Comparison of ENCODE assay signal across 24 cellular contexts in the genomic region with DNA sequence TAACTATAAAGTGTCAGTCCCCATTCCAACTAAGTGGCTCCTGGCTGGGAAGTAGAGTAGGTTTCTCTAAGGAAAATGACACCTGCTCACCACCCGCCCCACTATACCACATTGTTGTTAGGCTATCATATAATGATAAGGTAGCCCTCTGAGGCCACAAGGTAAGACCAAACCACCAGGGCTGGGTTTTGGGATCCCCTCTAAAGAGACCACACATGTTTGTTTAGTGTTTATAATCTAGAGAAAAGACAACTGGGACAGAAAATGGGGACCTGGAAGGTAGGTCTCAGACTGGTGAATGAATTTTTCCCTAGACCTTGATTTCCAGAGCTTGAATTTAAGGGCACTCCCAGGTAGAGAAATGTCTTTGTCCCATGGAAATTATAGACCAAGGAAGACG.
"Had no signal": no experiment of that assay in that cellular context is flagged by ENCODE, and none has a peak within 500 bp of the region (broad histone marks: within the 10 kb centered on the region; RNA-seq: fewer than 3 reads in every experiment).

No MANE protein-coding gene starts in this region.

- H3K27ac Mint-ChIP-seq: activated CD4-positive, alpha-beta T cell treated with anti-CD3 and anti-CD28 coated beads, Interleukin-2, amount 10 ng/mL, durations not matched to agents 24 days and 14 days; dendritic cell treated with granulocyte-macrophage colony-stimulating factor and Interleukin-4, amounts not matched to agents 40 ng/mL and 50 ng/mL, for 4 days had no signal

- H3K4me1 ChIP-seq: body of pancreas, left lung, pancreas had no signal

- H3K27me3 ChIP-seq: body of pancreas, cardiac muscle cell, heart right ventricle, left lung, pancreas, right atrium auricular region, tibial artery had no signal

- H3K9me3 Mint-ChIP-seq: activated CD4-positive, alpha-beta T cell treated with anti-CD3 and anti-CD28 coated beads, Interleukin-2, amount 10 ng/mL, durations not matched to agents 24 days and 14 days; activated naive CD4-positive, alpha-beta T cell treated with anti-CD3 and anti-CD28 coated beads, Interleukin-2, amount 50 U/mL, for 24 hours; dendritic cell treated with granulocyte-macrophage colony-stimulating factor and Interleukin-4, amounts not matched to agents 40 ng/mL and 50 ng/mL, for 4 days; immature natural killer cell; naive thymus-derived CD8-positive, alpha-beta T cell; stimulated activated naive CD8-positive, alpha-beta T cell treated with anti-CD3 and anti-CD28 coated beads, Interleukin-15, amount 100 ng/mL, for 72 hours had no signal

- H3K4me3 ChIP-seq: body of pancreas, cardiac muscle cell, heart right ventricle, left lung, lung, pancreas, psoas muscle, right atrium auricular region, tibial artery had no signal

- H3K27me3 Mint-ChIP-seq: activated CD4-positive, alpha-beta T cell treated with anti-CD3 and anti-CD28 coated beads, Interleukin-2, amount 10 ng/mL, durations not matched to agents 24 days and 14 days; activated naive CD4-positive, alpha-beta T cell treated with anti-CD3 and anti-CD28 coated beads, Interleukin-2, amount 50 U/mL, for 24 hours; dendritic cell treated with granulocyte-macrophage colony-stimulating factor and Interleukin-4, amounts not matched to agents 40 ng/mL and 50 ng/mL, for 4 days; naive thymus-derived CD8-positive, alpha-beta T cell; stimulated activated naive CD8-positive, alpha-beta T cell treated with anti-CD3 and anti-CD28 coated beads, Interleukin-15, amount 100 ng/mL, for 72 hours had no signal

- H3K9me3 ChIP-seq: body of pancreas, heart right ventricle, left lung, pancreas, psoas muscle, right atrium auricular region, tibial artery had no signal

- DNase-seq: activated CD4-positive, alpha-beta T cell treated with anti-CD3 and anti-CD28 coated beads, Interleukin-2, amount 10 ng/mL, durations not matched to agents 24 days and 14 days; activated effector memory CD4-positive, alpha-beta T cell treated with anti-CD3 and anti-CD28 coated beads, Interleukin-2, amount 50 U/mL, for 16 hours; activated T-cell treated with anti-CD3 and anti-CD28 coated beads, Interleukin-2, amount 50 U/mL, for 48 hours; anterior cingulate cortex; body of pancreas; effector CD4-positive, alpha-beta T cell; erythroblast; foreskin fibroblast; heart right ventricle; immature natural killer cell; left lung; naive thymus-derived CD8-positive, alpha-beta T cell; pancreas; psoas muscle; stimulated activated CD4-positive, alpha-beta T cell treated with anti-CD3 and anti-CD28 coated beads, Interleukin-12 subunit alpha, Interleukin-12 subunit beta, amount 100 ng/mL, for 4 hours; stimulated activated CD4-positive, alpha-beta T cell treated with anti-CD3 and anti-CD28 coated beads, Interleukin-4, amount 100 ng/mL, for 4 hours; stimulated activated naive CD8-positive, alpha-beta T cell treated with anti-CD3 and anti-CD28 coated beads, Interleukin-15, amount 100 ng/mL, for 72 hours; tibial artery had no signal

- ATAC-seq: activated CD4-positive, CD25-positive, alpha-beta regulatory T cell treated with anti-CD3 and anti-CD28 coated beads, Interleukin-2, amount 50 U/mL, for 24 hours; body of pancreas; heart right ventricle; left lung; naive thymus-derived CD8-positive, alpha-beta T cell; pancreas; psoas muscle; stimulated activated naive CD8-positive, alpha-beta T cell treated with anti-CD3 and anti-CD28 coated beads, Interleukin-15, amount 100 ng/mL, for 72 hours had no signal

- H3K27ac ChIP-seq: body of pancreas, heart right ventricle, left lung, pancreas, psoas muscle, right atrium auricular region, tibial artery had no signal

- H3K4me3 Mint-ChIP-seq: activated CD4-positive, alpha-beta T cell treated with anti-CD3 and anti-CD28 coated beads, Interleukin-2, amount 10 ng/mL, durations not matched to agents 24 days and 14 days; activated naive CD4-positive, alpha-beta T cell treated with anti-CD3 and anti-CD28 coated beads, Interleukin-2, amount 50 U/mL, for 24 hours; dendritic cell treated with granulocyte-macrophage colony-stimulating factor and Interleukin-4, amounts not matched to agents 40 ng/mL and 50 ng/mL, for 4 days; immature natural killer cell; naive thymus-derived CD8-positive, alpha-beta T cell; stimulated activated naive CD8-positive, alpha-beta T cell treated with anti-CD3 and anti-CD28 coated beads, Interleukin-15, amount 100 ng/mL, for 72 hours had no signal
